ENCODE assay signal across 1 cellular context in the genomic region with DNA sequence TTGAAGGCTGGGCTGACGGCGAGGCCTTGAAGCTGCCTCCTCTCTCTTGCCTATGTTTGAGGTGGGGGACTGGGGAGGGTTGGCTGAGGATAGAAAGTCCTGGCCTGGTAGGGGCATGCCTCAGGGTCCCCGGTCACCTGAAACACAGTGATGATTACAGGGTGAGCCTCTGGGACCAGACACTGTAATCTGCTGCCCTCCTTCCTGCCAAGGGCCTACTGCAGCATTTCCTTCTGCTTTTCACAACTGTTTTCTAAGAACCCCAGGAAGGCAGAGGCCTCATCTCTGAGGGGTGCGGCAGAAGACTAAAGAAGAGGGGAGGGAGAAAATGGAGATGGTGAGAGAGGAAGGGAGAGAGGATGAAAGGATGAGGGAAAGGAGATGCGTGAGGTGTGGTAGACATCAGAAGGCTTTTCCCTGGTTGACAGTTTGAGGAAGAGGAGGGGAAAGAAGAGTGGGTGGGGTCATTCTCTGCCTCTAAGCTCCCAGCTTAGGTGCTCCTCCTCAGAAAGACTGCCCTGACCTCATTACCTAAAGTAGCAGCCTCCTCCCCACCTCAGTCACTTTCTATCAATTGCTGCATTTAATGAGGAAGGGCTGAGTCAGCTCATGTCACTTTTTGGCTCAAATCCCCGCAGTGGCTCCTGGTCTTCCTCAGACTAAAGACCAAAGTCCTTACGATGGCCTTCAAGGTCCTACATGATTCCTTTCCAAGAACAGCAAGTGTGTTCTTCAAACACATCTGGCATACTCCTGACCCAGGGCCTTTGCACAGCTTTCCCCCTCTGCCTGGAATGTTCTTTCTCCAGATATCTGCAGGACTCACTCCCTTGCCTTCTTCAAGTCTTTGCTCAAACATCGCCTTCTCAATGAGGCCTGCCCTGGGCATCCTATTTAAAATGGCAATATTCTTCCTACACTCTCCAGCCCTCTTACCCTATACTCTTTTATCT.
TF ChIP-seq lines count a peak whose summit lies in the region.

No MANE protein-coding gene starts in this region.

TF ChIP-seq in K562, 482 proteins besides CTCF, POLR2A, EP300 and RAD21 (continued from another document):
- TF ChIP-seq, protein P1, sequence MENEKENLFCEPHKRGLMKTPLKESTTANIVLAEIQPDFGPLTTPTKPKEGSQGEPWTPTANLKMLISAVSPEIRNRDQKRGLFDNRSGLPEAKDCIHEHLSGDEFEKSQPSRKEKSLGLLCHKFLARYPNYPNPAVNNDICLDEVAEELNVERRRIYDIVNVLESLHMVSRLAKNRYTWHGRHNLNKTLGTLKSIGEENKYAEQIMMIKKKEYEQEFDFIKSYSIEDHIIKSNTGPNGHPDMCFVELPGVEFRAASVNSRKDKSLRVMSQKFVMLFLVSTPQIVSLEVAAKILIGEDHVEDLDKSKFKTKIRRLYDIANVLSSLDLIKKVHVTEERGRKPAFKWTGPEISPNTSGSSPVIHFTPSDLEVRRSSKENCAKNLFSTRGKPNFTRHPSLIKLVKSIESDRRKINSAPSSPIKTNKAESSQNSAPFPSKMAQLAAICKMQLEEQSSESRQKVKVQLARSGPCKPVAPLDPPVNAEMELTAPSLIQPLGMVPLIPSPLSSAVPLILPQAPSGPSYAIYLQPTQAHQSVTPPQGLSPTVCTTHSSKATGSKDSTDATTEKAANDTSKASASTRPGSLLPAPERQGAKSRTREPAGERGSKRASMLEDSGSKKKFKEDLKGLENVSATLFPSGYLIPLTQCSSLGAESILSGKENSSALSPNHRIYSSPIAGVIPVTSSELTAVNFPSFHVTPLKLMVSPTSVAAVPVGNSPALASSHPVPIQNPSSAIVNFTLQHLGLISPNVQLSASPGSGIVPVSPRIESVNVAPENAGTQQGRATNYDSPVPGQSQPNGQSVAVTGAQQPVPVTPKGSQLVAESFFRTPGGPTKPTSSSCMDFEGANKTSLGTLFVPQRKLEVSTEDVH (IDR thresholded peaks at IDR 0.05; ENCODE audit: low read depth, partially characterized antibody): no peak
- TF ChIP-seq EHMT2 (IDR thresholded peaks at IDR 0.05) (0 out of 2 replicates have a peak, but pooled peaks have one; percentile 18), ATF7 (IDR thresholded peaks at IDR 0.05) (no peak), ZNF165 (CRISPR knock-in tag; IDR thresholded peaks at IDR 0.05; ENCODE audit: borderline replicate concordance) (no peak), DDX20 (tag; IDR thresholded peaks at IDR 0.05; ENCODE audit: low read depth) (0 out of 2 replicates have a peak, but pooled peaks have one; percentile 16), CBFA2T2 (conservative IDR thresholded peaks at IDR 0.05) (no peak), SRSF3 (IDR thresholded peaks at IDR 0.05; ENCODE audit: insufficient read depth, low read length) (no peak), CTBP1 (IDR thresholded peaks at IDR 0.05; ENCODE audit: borderline replicate concordance) (peak; percentile 30; the same call in 1 of the 2 replicates), TSC22D4 (tag; IDR thresholded peaks at IDR 0.05) (no peak), ZNF282 (CRISPR knock-in tag; IDR thresholded peaks at IDR 0.05) (no peak), ADNP (tag; IDR thresholded peaks at IDR 0.05) (no peak), MYBL2 (IDR thresholded peaks at IDR 0.05; ENCODE audit: low read depth) (no peak), MYBL2 (CRISPR knock-in tag; IDR thresholded peaks at IDR 0.05; ENCODE audit: borderline replicate concordance) (no peak), GABPA (tag; conservative IDR thresholded peaks at IDR 0.05; ENCODE audit: low read depth) (no peak), ZNF785 (CRISPR knock-in tag; IDR thresholded peaks at IDR 0.05) (no peak), PTBP1 (IDR thresholded peaks at IDR 0.05; ENCODE audit: low read depth, low read length) (no peak), PPARD (CRISPR knock-in tag; IDR thresholded peaks at IDR 0.05) (no peak), ZNF699 (CRISPR knock-in tag; IDR thresholded peaks at IDR 0.05; ENCODE audit: insufficient replicate concordance) (no peak)
- TF ChIP-seq, protein P2, sequence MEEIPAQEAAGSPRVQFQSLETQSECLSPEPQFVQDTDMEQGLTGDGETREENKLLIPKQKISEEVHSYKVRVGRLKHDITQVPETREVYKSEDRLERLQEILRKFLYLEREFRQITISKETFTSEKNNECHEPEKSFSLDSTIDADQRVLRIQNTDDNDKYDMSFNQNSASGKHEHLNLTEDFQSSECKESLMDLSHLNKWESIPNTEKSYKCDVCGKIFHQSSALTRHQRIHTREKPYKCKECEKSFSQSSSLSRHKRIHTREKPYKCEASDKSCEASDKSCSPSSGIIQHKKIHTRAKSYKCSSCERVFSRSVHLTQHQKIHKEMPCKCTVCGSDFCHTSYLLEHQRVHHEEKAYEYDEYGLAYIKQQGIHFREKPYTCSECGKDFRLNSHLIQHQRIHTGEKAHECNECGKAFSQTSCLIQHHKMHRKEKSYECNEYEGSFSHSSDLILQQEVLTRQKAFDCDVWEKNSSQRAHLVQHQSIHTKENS (CRISPR knock-in tag; IDR thresholded peaks at IDR 0.05): no peak
- TF ChIP-seq, protein P3, sequence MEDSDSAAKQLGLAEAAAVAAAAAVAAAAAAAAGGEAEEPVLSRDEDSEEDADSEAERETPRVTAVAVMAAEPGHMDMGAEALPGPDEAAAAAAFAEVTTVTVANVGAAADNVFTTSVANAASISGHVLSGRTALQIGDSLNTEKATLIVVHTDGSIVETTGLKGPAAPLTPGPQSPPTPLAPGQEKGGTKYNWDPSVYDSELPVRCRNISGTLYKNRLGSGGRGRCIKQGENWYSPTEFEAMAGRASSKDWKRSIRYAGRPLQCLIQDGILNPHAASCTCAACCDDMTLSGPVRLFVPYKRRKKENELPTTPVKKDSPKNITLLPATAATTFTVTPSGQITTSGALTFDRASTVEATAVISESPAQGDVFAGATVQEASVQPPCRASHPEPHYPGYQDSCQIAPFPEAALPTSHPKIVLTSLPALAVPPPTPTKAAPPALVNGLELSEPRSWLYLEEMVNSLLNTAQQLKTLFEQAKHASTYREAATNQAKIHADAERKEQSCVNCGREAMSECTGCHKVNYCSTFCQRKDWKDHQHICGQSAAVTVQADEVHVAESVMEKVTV (CRISPR knock-in tag; IDR thresholded peaks at IDR 0.05): no peak
- TF ChIP-seq, protein P4, sequence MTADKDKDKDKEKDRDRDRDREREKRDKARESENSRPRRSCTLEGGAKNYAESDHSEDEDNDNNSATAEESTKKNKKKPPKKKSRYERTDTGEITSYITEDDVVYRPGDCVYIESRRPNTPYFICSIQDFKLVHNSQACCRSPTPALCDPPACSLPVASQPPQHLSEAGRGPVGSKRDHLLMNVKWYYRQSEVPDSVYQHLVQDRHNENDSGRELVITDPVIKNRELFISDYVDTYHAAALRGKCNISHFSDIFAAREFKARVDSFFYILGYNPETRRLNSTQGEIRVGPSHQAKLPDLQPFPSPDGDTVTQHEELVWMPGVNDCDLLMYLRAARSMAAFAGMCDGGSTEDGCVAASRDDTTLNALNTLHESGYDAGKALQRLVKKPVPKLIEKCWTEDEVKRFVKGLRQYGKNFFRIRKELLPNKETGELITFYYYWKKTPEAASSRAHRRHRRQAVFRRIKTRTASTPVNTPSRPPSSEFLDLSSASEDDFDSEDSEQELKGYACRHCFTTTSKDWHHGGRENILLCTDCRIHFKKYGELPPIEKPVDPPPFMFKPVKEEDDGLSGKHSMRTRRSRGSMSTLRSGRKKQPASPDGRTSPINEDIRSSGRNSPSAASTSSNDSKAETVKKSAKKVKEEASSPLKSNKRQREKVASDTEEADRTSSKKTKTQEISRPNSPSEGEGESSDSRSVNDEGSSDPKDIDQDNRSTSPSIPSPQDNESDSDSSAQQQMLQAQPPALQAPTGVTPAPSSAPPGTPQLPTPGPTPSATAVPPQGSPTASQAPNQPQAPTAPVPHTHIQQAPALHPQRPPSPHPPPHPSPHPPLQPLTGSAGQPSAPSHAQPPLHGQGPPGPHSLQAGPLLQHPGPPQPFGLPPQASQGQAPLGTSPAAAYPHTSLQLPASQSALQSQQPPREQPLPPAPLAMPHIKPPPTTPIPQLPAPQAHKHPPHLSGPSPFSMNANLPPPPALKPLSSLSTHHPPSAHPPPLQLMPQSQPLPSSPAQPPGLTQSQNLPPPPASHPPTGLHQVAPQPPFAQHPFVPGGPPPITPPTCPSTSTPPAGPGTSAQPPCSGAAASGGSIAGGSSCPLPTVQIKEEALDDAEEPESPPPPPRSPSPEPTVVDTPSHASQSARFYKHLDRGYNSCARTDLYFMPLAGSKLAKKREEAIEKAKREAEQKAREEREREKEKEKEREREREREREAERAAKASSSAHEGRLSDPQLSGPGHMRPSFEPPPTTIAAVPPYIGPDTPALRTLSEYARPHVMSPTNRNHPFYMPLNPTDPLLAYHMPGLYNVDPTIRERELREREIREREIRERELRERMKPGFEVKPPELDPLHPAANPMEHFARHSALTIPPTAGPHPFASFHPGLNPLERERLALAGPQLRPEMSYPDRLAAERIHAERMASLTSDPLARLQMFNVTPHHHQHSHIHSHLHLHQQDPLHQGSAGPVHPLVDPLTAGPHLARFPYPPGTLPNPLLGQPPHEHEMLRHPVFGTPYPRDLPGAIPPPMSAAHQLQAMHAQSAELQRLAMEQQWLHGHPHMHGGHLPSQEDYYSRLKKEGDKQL (CRISPR knock-in tag; IDR thresholded peaks at IDR 0.05; ENCODE audit: borderline replicate concordance): no peak
- TF ChIP-seq, protein P5, sequence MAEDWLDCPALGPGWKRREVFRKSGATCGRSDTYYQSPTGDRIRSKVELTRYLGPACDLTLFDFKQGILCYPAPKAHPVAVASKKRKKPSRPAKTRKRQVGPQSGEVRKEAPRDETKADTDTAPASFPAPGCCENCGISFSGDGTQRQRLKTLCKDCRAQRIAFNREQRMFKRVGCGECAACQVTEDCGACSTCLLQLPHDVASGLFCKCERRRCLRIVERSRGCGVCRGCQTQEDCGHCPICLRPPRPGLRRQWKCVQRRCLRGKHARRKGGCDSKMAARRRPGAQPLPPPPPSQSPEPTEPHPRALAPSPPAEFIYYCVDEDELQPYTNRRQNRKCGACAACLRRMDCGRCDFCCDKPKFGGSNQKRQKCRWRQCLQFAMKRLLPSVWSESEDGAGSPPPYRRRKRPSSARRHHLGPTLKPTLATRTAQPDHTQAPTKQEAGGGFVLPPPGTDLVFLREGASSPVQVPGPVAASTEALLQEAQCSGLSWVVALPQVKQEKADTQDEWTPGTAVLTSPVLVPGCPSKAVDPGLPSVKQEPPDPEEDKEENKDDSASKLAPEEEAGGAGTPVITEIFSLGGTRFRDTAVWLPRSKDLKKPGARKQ (CRISPR knock-in tag; IDR thresholded peaks at IDR 0.05): no peak
- TF ChIP-seq, protein P6, sequence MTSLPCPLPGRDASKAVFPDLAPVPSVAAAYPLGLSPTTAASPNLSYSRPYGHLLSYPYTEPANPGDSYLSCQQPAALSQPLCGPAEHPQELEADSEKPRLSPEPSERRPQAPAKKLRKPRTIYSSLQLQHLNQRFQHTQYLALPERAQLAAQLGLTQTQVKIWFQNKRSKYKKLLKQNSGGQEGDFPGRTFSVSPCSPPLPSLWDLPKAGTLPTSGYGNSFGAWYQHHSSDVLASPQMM (CRISPR knock-in tag; IDR thresholded peaks at IDR 0.05): no peak
